In the genomic region with DNA sequence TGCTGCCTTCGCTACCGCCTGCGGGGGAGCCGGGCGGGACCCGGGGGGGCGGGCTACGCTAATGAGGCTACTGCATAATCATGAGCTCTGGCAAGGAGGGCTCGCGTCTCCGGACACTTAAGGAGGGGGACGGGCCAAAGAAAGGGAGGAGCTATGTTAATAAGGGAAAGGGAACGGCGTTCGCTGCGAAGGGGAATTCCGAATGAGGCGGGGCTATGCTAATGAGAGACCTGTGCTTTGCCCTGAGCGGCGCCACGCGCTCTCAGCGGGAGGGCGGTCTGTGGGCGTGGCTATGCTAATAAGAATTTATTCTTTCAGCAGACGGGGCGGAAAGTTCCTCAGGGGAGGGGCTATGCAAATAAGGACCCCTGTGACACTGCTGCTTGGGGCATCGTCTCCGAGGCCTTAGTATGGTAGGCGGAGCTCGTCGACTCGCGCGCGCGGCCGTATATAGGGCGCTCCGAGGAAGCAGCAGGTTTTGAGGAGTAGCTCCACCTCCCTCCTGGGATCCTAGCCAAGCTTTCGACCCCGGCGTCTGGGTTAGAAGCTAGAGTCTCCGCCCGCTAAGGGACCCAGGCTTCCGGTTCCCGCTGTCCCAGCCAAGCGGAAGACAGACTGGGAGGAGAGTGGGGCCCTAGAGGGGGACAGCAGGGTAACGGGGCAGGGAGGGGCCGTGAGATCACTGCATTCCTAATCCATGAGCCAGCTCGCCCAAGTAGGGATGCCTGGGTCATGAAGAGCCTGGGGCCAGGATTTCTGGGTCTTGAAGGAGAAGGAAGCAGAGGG, we compare ENCODE assay signal across 8 cellular contexts. TPM values are rescaled to one million over a fixed set of nuclear protein-coding genes. Genes with fewer than 3 reads are reported as not detected.
DNase-seq lines count a peak whose midpoint lies in the region; ATAC-seq and TF ChIP-seq lines count a peak whose summit lies in the region.

A gene (minus strand): TSS at position 31 of the 786 bp plus-strand sequence. CDS start 45 bp downstream, outside the sequence.

- ATAC-seq in HG02610 (IDR thresholded peaks at IDR 0.05; ENCODE audit: unreplicated experiment) (peak; percentile 64), omental fat pad (ENCODE audit: low FRiP score) (peak; percentile 84)

- peaks cover 45% of the 10 kb centered on the region for H3K4me1 Mint-ChIP-seq in activated naive CD8-positive, alpha-beta T cell treated with anti-CD3 and anti-CD28 coated beads for 36 hours

- H3K9me3 Mint-ChIP-seq in activated naive CD8-positive, alpha-beta T cell treated with anti-CD3 and anti-CD28 coated beads for 36 hours: no peaks in the 10 kb centered on the region

- H3K27me3 Mint-ChIP-seq in activated naive CD8-positive, alpha-beta T cell treated with anti-CD3 and anti-CD28 coated beads for 36 hours: no peaks in the 10 kb centered on the region

- H3K4me1 ChIP-seq in testis: peaks cover 48% of the 10 kb centered on the region

- TF ChIP-seq POLR2A in testis (IDR thresholded peaks at IDR 0.05): peak; percentile 49

- peak within 1 kb of the TSS; percentile 71 for H3K4me3 ChIP-seq in GM08714 (ENCODE audit: low read length)
- peak within 1 kb of the TSS; percentile 82 to 84 for H3K4me3 ChIP-seq in testis

- no peaks in the 10 kb centered on the region for H3K36me3 ChIP-seq in testis (ENCODE audit: low read depth, missing control alignments)

- DNase-seq in NCI-H1092 treated with DMSO at 0.1 percent for 48 hours (lab: John Stamatoyannopoulos, UW): peak; percentile 97
- DNase-seq in SKM-1 (lab: John Stamatoyannopoulos, UW; ENCODE audit: unreplicated experiment): peak; percentile 66
- DNase-seq in activated naive CD8-positive, alpha-beta T cell treated with anti-CD3 and anti-CD28 coated beads for 36 hours: peak; percentile 100
- DNase-seq in glomerular visceral epithelial cell (ENCODE audit: extremely low spot score): peak; percentile 100
- DNase-seq in omental fat pad (ENCODE audit: low spot score): peak; percentile 96
- peak; percentile 100 for DNase-seq in testis

- peak within 1 kb of the TSS; percentile 100 for H3K4me3 Mint-ChIP-seq in activated naive CD8-positive, alpha-beta T cell treated with anti-CD3 and anti-CD28 coated beads for 36 hours

- H3K27me3 ChIP-seq in testis: no peaks in the 10 kb centered on the region

- peaks cover 16% of the 10 kb centered on the region for H3K36me3 Mint-ChIP-seq in activated naive CD8-positive, alpha-beta T cell treated with anti-CD3 and anti-CD28 coated beads for 36 hours

- no peak for TF ChIP-seq CTCF in omental fat pad (IDR thresholded peaks at IDR 0.05)
- TF ChIP-seq CTCF in testis (IDR thresholded peaks at IDR 0.05): no peak

- intact Hi-C loops in testis (cut with DNase I; ENCODE audit: low total_unique reads): no loop called here

- H3K9me3 ChIP-seq in testis: no peaks in the 10 kb centered on the region

- 0% methylated on average over 30 to 47 of the region's 51 CpGs for WGBS in testis, 2 donors

- peak within 1 kb of the TSS; percentile 98 to 99 for H3K27ac ChIP-seq in testis

- H3K27ac Mint-ChIP-seq in activated naive CD8-positive, alpha-beta T cell treated with anti-CD3 and anti-CD28 coated beads for 36 hours: peak within 1 kb of the TSS; percentile 99

RNA-seq across cellular contexts. Expression of the gene that starts here (rescaled TPM):
- 1 to 10 TPM; 4.4 to 5.0 TPM for total RNA-seq in activated naive CD8-positive, alpha-beta T cell treated with anti-CD3 and anti-CD28 coated beads for 36 hours
- total RNA-seq in omental fat pad (10 to 100 TPM; 72.2 to 91.0 (median 76.8) TPM), testis (10 to 100 TPM; 39.3 to 41.5 TPM)
- 69.2 TPM for polyA plus RNA-seq in testis (ENCODE audit: insufficient read depth, low read depth, low replicate concordance)

Comparison
In these comparisons a context has a peak if more than half of its experiments do, and no peak if none do; other contexts are left out.
1. Peak in every context shown above with its lines: DNase-seq, ATAC-seq, H3K4me3 ChIP-seq and H3K27ac ChIP-seq.
2. RNA of the gene that starts here (total RNA-seq): 72.2 to 91.0 TPM in omental fat pad and 39.3 to 41.5 TPM in testis; 4.4 to 5.0 TPM in activated naive CD8-positive, alpha-beta T cell treated with anti-CD3 and anti-CD28 coated beads for 36 hours; every median in the first group is over 4 times any median in the second.